Comparison of ENCODE assay signal across 8 cellular contexts in genomic region chr1:211305044-211305443, GRCh38. TPM values are rescaled to one million over a fixed set of nuclear protein-coding genes. Genes with fewer than 3 reads are reported as not detected.
DNase-seq lines count a peak whose midpoint lies in the region; ATAC-seq, FAIRE-seq and TF ChIP-seq lines count a peak whose summit lies in the region.

No MANE protein-coding gene starts in this region.

- H3K9me3 ChIP-seq in Peyer's patch, result no peaks in the 10 kb centered on the region

- H3K36me3 ChIP-seq in Peyer's patch, result peaks cover 0 to 55% (median 0%) of the 10 kb centered on the region in 3 donors

- ATAC-seq in GM18498 (IDR thresholded peaks at IDR 0.05; ENCODE audit: unreplicated experiment), result peak; percentile 96
- peak; percentile 85 for ATAC-seq in GM21515 (IDR thresholded peaks at IDR 0.05; ENCODE audit: unreplicated experiment)
- ATAC-seq in HG03460 (IDR thresholded peaks at IDR 0.05; ENCODE audit: unreplicated experiment), result peak; percentile 95

- DNase-seq in foreskin fibroblast (peak; percentile 35 to 69), GOT3 (lab: John Stamatoyannopoulos, UW) (no peak), HTR-8/SVneo (ENCODE audit: insufficient read length, low spot score) (no peak), CD1c-positive myeloid dendritic cell (ENCODE audit: extremely low spot score) (no peak), Peyer's patch (no peak)

- no peak overlapping the region for H3K4me3 ChIP-seq in foreskin fibroblast (ENCODE audit: low read depth in 1 of 2, low read length in 2 of 2)
- H3K4me3 ChIP-seq in Peyer's patch, result no peak overlapping the region

- no peak for TF ChIP-seq POLR2A in Peyer's patch (IDR thresholded peaks at IDR 0.05)

- no peak overlapping the region for H3K27ac ChIP-seq in Peyer's patch

- no peak for FAIRE-seq in HTR-8/SVneo (lab: Jason Lieb, UNC)

- TF ChIP-seq CTCF in foreskin fibroblast (IDR thresholded peaks at IDR 0.05; ENCODE audit: low read depth, low read length) (no peak), Peyer's patch (IDR thresholded peaks at IDR 0.05) (no peak)

- H3K27me3 ChIP-seq in Peyer's patch, result no peaks in the 10 kb centered on the region

- H3K4me1 ChIP-seq in Peyer's patch, result no peaks in the 10 kb centered on the region

RNA-seq across cellular contexts. Expression of gene TRAF5, which starts 21.6 kb away (rescaled TPM):
- total RNA-seq in Peyer's patch, result 10 to 100 TPM; 10.9 to 98.2 (median 24.9) TPM

RNA-seq across cellular contexts. Expression of gene RCOR3, which starts 45.9 kb away (rescaled TPM):
- 10 to 100 TPM; 69.3 to 95.4 (median 74.7) TPM for total RNA-seq in Peyer's patch

Comparison
In these comparisons a context has a peak if more than half of its experiments do, and no peak if none do; other contexts are left out.
1. DNase-seq: peak in foreskin fibroblast (2 of 2); none in GOT3 (single experiment), HTR-8/SVneo (single experiment), CD1c-positive myeloid dendritic cell (single experiment) and Peyer's patch (0 of 3).
2. Peak in every context shown above with its lines, with median percentiles within 50 percentile points of each other: ATAC-seq.